19 cellular contexts compared by ENCODE assay signal in genomic region chr2:174327958-174328308, GRCh38. TPM values are rescaled to one million over a fixed set of nuclear protein-coding genes. Genes with fewer than 3 reads are reported as not detected.
DNase-seq lines count a peak whose midpoint lies in the region; ATAC-seq, FAIRE-seq and TF ChIP-seq lines count a peak whose summit lies in the region.
"Had no signal": no experiment of that assay in that cellular context is flagged by ENCODE, and none has a peak within 500 bp of the region (broad histone marks: within the 10 kb centered on the region; RNA-seq: fewer than 3 reads in every experiment).

No MANE protein-coding gene starts in this region.

- H2BK15ac ChIP-seq in IMR-90 (ENCODE audit: low read depth, low read length): no peak overlapping the region

- no peak overlapping the region for H3K27ac ChIP-seq in IMR-90 (ENCODE audit: insufficient read depth, low read length)
- H3K27ac ChIP-seq: heart right ventricle, vagina had no signal

- no peak for TF ChIP-seq POLR2A in IMR-90 (IDR thresholded peaks at IDR 0.05; ENCODE audit: low read depth, low read length)

- no peak overlapping the region for H2BK20ac ChIP-seq in IMR-90 (ENCODE audit: low read depth, low read length)

- H3K27me3 Mint-ChIP-seq in activated naive CD8-positive, alpha-beta T cell: peaks cover 64% of the 10 kb centered on the region
- peaks cover 90% of the 10 kb centered on the region for H3K27me3 Mint-ChIP-seq in activated naive CD8-positive, alpha-beta T cell treated with anti-CD3 and anti-CD28 coated beads, Interleukin-2, amount 50 U/mL, for 24 hours

- peaks cover 39% of the 10 kb centered on the region for H3K4me1 Mint-ChIP-seq in activated naive CD8-positive, alpha-beta T cell (ENCODE audit: low read depth)
- peaks cover 34% of the 10 kb centered on the region for H3K4me1 Mint-ChIP-seq in activated naive CD8-positive, alpha-beta T cell treated with anti-CD3 and anti-CD28 coated beads, Interleukin-2, amount 50 U/mL, for 24 hours

- dilution Hi-C loops in IMR-90 (cut with HindIII; ENCODE audit: low sequenced_read_pairs, unreplicated experiment): no loop called here

- POLR2A ChIA-PET in IMR-90 (lab: Charles Lee; ENCODE audit: unreplicated experiment): no interaction called here

- TF ChIP-seq RAD21 in IMR-90 (IDR thresholded peaks at IDR 0.05; ENCODE audit: low read length): no peak

- WGBS in IMR-90 (ENCODE audit: extremely low coverage in 2 of 2, insufficient read length in 1 of 2), 2 experiments: 50% methylated on average over 1 of the region's 11 CpGs; no CpG with 5 or more reads in 1 of the 2 experiments

- no peaks in the 10 kb centered on the region for H3K36me3 ChIP-seq in IMR-90 (ENCODE audit: control insufficient read depth, insufficient read depth, low read length)
- H3K36me3 ChIP-seq: BE2C, heart right ventricle, vagina had no signal

- no TSS peak for BruUV-seq in IMR-90 (replicated peaks; lab: Mats Ljungman, UMichigan)

- peaks cover 4% of the 10 kb centered on the region; the same call in 1 of the 2 replicates for H3K4me1 ChIP-seq in IMR-90 (ENCODE audit: control insufficient read depth, insufficient read depth, low read length)
- H3K4me1 ChIP-seq: BE2C had no signal

- H2AFZ ChIP-seq in IMR-90 (replicated peaks; ENCODE audit: low read length, poor library complexity): peak overlapping the region; percentile 35

- peaks cover 13% of the 10 kb centered on the region for H3K9me3 ChIP-seq in IMR-90 (ENCODE audit: control insufficient read depth, insufficient read depth, low read length)
- H3K9me3 ChIP-seq: BE2C, heart right ventricle, vagina had no signal

- peaks cover 88% of the 10 kb centered on the region for H3K27me3 ChIP-seq in IMR-90 (ENCODE audit: control insufficient read depth, insufficient read depth, low read length)

- no peak for ATAC-seq in activated naive CD8-positive, alpha-beta T cell treated with anti-CD3 and anti-CD28 coated beads, Interleukin-2, amount 50 U/mL, for 24 hours
- no peak for ATAC-seq in IMR-90 (ENCODE audit: low read depth)
- no peak for ATAC-seq in HG02798 (IDR thresholded peaks at IDR 0.05; ENCODE audit: poor library complexity, unreplicated experiment)
- ATAC-seq: stimulated activated memory B cell treated with anti-CD40 and anti-IgM and Interleukin-4, amounts not matched to agents 10 μg/mL and 1 μg/mL and 100 μg/mL, for 72 hours had no signal

- H2BK120ac ChIP-seq in IMR-90 (ENCODE audit: low read depth, low read length): no peak overlapping the region

- no peak overlapping the region for H4K5ac ChIP-seq in IMR-90 (ENCODE audit: low read depth, low read length)

- H4K20me1 ChIP-seq in IMR-90 (ENCODE audit: insufficient read depth, low read length): peaks cover 7% of the 10 kb centered on the region; the same call in 1 of the 2 replicates

- peak overlapping the region; percentile 83 for H3K4me3 Mint-ChIP-seq in activated naive CD8-positive, alpha-beta T cell
- H3K4me3 Mint-ChIP-seq in activated naive CD8-positive, alpha-beta T cell treated with anti-CD3 and anti-CD28 coated beads, Interleukin-2, amount 50 U/mL, for 24 hours: no peak overlapping the region

- H2AK9ac ChIP-seq in IMR-90 (replicated peaks; ENCODE audit: low read depth, low read length, poor library complexity): no peak overlapping the region

- DNase-seq in activated naive CD8-positive, alpha-beta T cell treated with anti-CD3 and anti-CD28 coated beads, Interleukin-2, amount 50 U/mL, for 24 hours: no peak
- DNase-seq in IMR-90 (no peak), retina (peak; percentile 60), RCC 7860 (ENCODE audit: low spot score) (no peak), HTR-8/SVneo (ENCODE audit: insufficient read length, low spot score) (no peak)
- DNase-seq: BE2C; heart right ventricle; KG1; NCI-H187; NCI-H69; stimulated activated CD4-positive, alpha-beta T cell treated with anti-CD3 and anti-CD28 coated beads, Interleukin-4, amount 100 ng/mL, for 24 hours had no signal

- H3K4me2 ChIP-seq in IMR-90 (ENCODE audit: low read depth, low read length): no peak overlapping the region

- no peak overlapping the region for H3K14ac ChIP-seq in IMR-90 (replicated peaks; ENCODE audit: low read depth, low read length)

- no peak for TF ChIP-seq CTCF in IMR-90 (conservative IDR thresholded peaks at IDR 0.05; ENCODE audit: low read depth, low read length)

- H4K91ac ChIP-seq in IMR-90 (ENCODE audit: insufficient read depth, low read depth, low read length): no peak overlapping the region

- CTCF ChIA-PET in IMR-90 (lab: Yijun Ruan, JAX): no interaction called here

- no peak overlapping the region for H3K4me3 ChIP-seq in IMR-90 (ENCODE audit: insufficient read depth, low read depth, low read length)
- peak overlapping the region; percentile 8 for H3K4me3 ChIP-seq in iPS-11a (ENCODE audit: low read depth, low read length)

- H3K36me3 Mint-ChIP-seq in activated naive CD8-positive, alpha-beta T cell: no peaks in the 10 kb centered on the region
- H3K36me3 Mint-ChIP-seq in activated naive CD8-positive, alpha-beta T cell treated with anti-CD3 and anti-CD28 coated beads, Interleukin-2, amount 50 U/mL, for 24 hours (ENCODE audit: low read depth): no peaks in the 10 kb centered on the region
- H3K36me3 Mint-ChIP-seq: stimulated activated memory B cell treated with anti-CD40 and anti-IgM and Interleukin-4, amounts not matched to agents 10 μg/mL and 1 μg/mL and 100 μg/mL, for 72 hours had no signal

- no peak overlapping the region for H2BK5ac ChIP-seq in IMR-90 (ENCODE audit: low read depth, low read length, poor library complexity, severe bottlenecking)

- H4K8ac ChIP-seq in IMR-90 (ENCODE audit: low read depth in 2 of 2, low read length in 2 of 2): no peak overlapping the region

- no peaks in the 10 kb centered on the region for H3K9me3 Mint-ChIP-seq in activated naive CD8-positive, alpha-beta T cell (ENCODE audit: low read depth)
- H3K9me3 Mint-ChIP-seq in activated naive CD8-positive, alpha-beta T cell treated with anti-CD3 and anti-CD28 coated beads, Interleukin-2, amount 50 U/mL, for 24 hours: no peaks in the 10 kb centered on the region
- H3K9me3 Mint-ChIP-seq: stimulated activated memory B cell treated with anti-CD40 and anti-IgM and Interleukin-4, amounts not matched to agents 10 μg/mL and 1 μg/mL and 100 μg/mL, for 72 hours had no signal

- in situ Hi-C loops in IMR-90 (cut with MboI; ENCODE audit: low sequenced_read_pairs): loop anchor here (25.0 kb wide), 2 partner anchors 741 to 1516 kb away; no protein-coding TSS in a partner anchor

- H3K27ac Mint-ChIP-seq in activated naive CD8-positive, alpha-beta T cell: no peak overlapping the region
- no peak overlapping the region for H3K27ac Mint-ChIP-seq in activated naive CD8-positive, alpha-beta T cell treated with anti-CD3 and anti-CD28 coated beads, Interleukin-2, amount 50 U/mL, for 24 hours
- H3K27ac Mint-ChIP-seq: stimulated activated memory B cell treated with anti-CD40 and anti-IgM and Interleukin-4, amounts not matched to agents 10 μg/mL and 1 μg/mL and 100 μg/mL, for 72 hours had no signal

- H3K56ac ChIP-seq in IMR-90 (ENCODE audit: extremely low read depth, insufficient read depth, low read length): no peak overlapping the region

- intact Hi-C loops in IMR-90 (cut with micrococcal nuclease): loop anchor here (5.0 kb wide), 1 partner anchor 446 kb away; no protein-coding TSS in a partner anchor

- no peaks in the 10 kb centered on the region for H3K79me1 ChIP-seq in IMR-90 (ENCODE audit: low read depth in 1 of 2, low read length in 2 of 2)

- no peak overlapping the region for H3K4ac ChIP-seq in IMR-90 (ENCODE audit: low read depth, low read length)

- peak overlapping the region; percentile 83; the same call in 1 of the 2 replicates for H3K23ac ChIP-seq in IMR-90 (ENCODE audit: low read depth, low read length)

- no peak for FAIRE-seq in RCC 7860 (lab: Jason Lieb, UNC)
- FAIRE-seq in HTR-8/SVneo (lab: Jason Lieb, UNC): no peak
- FAIRE-seq: GM12892, TTC549 had no signal

- no peak overlapping the region for H3K9ac ChIP-seq in IMR-90 (ENCODE audit: low read depth, low read length)

- no peak overlapping the region for H3K18ac ChIP-seq in IMR-90 (ENCODE audit: low read depth, low read length)

- H3K9me1 ChIP-seq in IMR-90 (ENCODE audit: insufficient read depth, low read length): no peaks in the 10 kb centered on the region

- no peak overlapping the region for H2AK5ac ChIP-seq in IMR-90 (ENCODE audit: low read depth, low read length)

TF ChIP-seq in IMR-90, 13 proteins besides CTCF, POLR2A, EP300 and RAD21:
- no peak for TF ChIP-seq BHLHE40 (IDR thresholded peaks at IDR 0.05; ENCODE audit: low read depth, low read length)
- TF ChIP-seq NFE2L2 (IDR thresholded peaks at IDR 0.05; ENCODE audit: low read depth, low read length): no peak
- no peak for TF ChIP-seq RCOR1 (IDR thresholded peaks at IDR 0.05; ENCODE audit: insufficient replicate concordance, low read length)
- TF ChIP-seq MAZ (IDR thresholded peaks at IDR 0.05; ENCODE audit: borderline replicate concordance, low read depth, low read length): no peak
- TF ChIP-seq USF2 (IDR thresholded peaks at IDR 0.05; ENCODE audit: low read depth, low read length): no peak
- no peak for TF ChIP-seq FOS (IDR thresholded peaks at IDR 0.05; ENCODE audit: low read depth, low read length)

RNA-seq across cellular contexts. Expression of gene SP9, which starts 6.8 kb away (rescaled TPM):
- total RNA-seq in IMR-90 (2012; rRNA removed): not detected in 2 replicates
- not detected in 2 replicates for polyA plus RNA-seq in IMR-90 (2012; rRNA removed)
- polyA plus RNA-seq in IMR-90 (2012; cell fraction: cytosol; rRNA removed): not detected in 2 replicates
- polyA plus RNA-seq in IMR-90 (2012; cell fraction: nucleus; rRNA removed; ENCODE audit: low replicate concordance): not detected in 2 replicates
- total RNA-seq: pulmonary artery endothelial cell, vagina had no signal
- polyA plus RNA-seq: heart right ventricle had no signal
